20 cellular contexts compared by ENCODE assay signal in the genomic region with DNA sequence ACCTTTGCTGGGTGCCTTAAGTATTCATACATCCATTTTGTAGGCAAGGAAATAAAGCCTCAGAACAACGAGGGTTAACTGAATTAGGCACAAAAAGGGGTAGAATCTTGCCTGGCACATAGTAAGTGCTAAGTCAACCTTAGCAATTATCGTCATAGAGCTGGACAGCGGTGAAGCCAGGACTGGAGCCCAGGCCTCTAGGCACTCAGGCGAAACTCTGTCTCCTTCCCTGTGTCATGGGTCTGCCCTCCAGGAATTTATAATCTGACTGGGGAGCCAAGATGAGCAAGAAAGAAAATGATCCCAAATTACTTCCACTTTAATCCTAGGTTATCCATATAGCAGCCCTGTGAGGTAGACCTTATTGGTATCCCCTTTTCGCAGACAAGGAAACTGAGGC.
DNase-seq lines count a peak whose midpoint lies in the region; FAIRE-seq and TF ChIP-seq lines count a peak whose summit lies in the region.
"Had no signal": no experiment of that assay in that cellular context is flagged by ENCODE, and none has a peak within 500 bp of the region (broad histone marks: within the 10 kb centered on the region; RNA-seq: fewer than 3 reads in every experiment).

No MANE protein-coding gene starts in this region.

- H3K9me3 ChIP-seq in ovary, result no peaks in the 10 kb centered on the region

- WGBS in ovary, 3 donors, result 91 to 97% (median 94%) methylated on average over 5 of the region's 5 CpGs

- CTCF ChIA-PET in GM10248 (lab: Yijun Ruan, JAX), result interaction anchor here (1.0 kb wide), 1 partner anchor 10 kb away, joined by 3 read pairs; no protein-coding TSS in a partner anchor

- H3K27me3 ChIP-seq in ovary, result no peaks in the 10 kb centered on the region

- POLR2A ChIA-PET in GM10248 (lab: Yijun Ruan, JAX), result no interaction called here

- TF ChIP-seq CTCF in AG09319 (IDR thresholded peaks at IDR 0.05; ENCODE audit: low read depth, low read length) (no peak), GM13977 (IDR thresholded peaks at IDR 0.05; ENCODE audit: extremely low read depth, insufficient read depth, missing control alignments) (no peak), GM10248 (IDR thresholded peaks at IDR 0.05; ENCODE audit: control extremely low read depth, extremely low read depth, low read depth, missing control alignments) (no peak), ovary (IDR thresholded peaks at IDR 0.05) (no peak)

- H3K4me1 ChIP-seq in ovary (ENCODE audit: insufficient read depth), result no peaks in the 10 kb centered on the region

- no peak overlapping the region for H3K4me3 ChIP-seq in ovary

- peak; percentile 3 for DNase-seq in AG09319 (ENCODE audit: extremely low read depth, low read depth)
- DNase-seq in RCC 7860 (ENCODE audit: low spot score), result peak; percentile 50
- peak; percentile 62 for DNase-seq in glomerular visceral epithelial cell (ENCODE audit: extremely low spot score)
- DNase-seq in renal cortical epithelial cell (ENCODE audit: low read depth), result peak; percentile 61
- DNase-seq in GM13977 (ENCODE audit: low spot score), result no peak
- no peak for DNase-seq in GM10248 (ENCODE audit: extremely low spot score)
- DNase-seq in ovary, result no peak
- DNase-seq: 8988T; C1 segment of cervical spinal cord; CD4-positive, alpha-beta memory T cell; DMS153; DMS79 treated with DMSO at 0.1 percent for 48 hours; EL; HCEC 1CT; HFFc6 had no signal

- no peak overlapping the region for H3K27ac ChIP-seq in ovary

- H3K36me3 ChIP-seq in ovary, result no peaks in the 10 kb centered on the region

- in situ Hi-C loops in GM13977 (cut with MboI; ENCODE audit: low pct_unique_long_range_greater_than_20kb, low sequenced_read_pairs, unreplicated experiment), result no loop called here

- TF ChIP-seq POLR2A in ovary (IDR thresholded peaks at IDR 0.05), result no peak

- peak; percentile 85 for FAIRE-seq in RCC 7860 (lab: Jason Lieb, UNC)
- FAIRE-seq: D721Med, G401.6, GM12892, HepG2, HTR-8/SVneo had no signal

- intact Hi-C loops in ovary (cut with DNase I), result no loop called here

- TF ChIP-seq EP300 in ovary (IDR thresholded peaks at IDR 0.05), result no peak

Comparison
In these comparisons a context has a peak if more than half of its experiments do, and no peak if none do; other contexts are left out.
1. DNase-seq: peak in AG09319 (single experiment), RCC 7860 (single experiment), glomerular visceral epithelial cell (single experiment) and renal cortical epithelial cell (single experiment); none in GM13977 (single experiment), GM10248 (single experiment) and ovary (0 of 5).